18 cellular contexts compared by ENCODE assay signal in genomic region chr20:21523398-21523868, GRCh38. TPM values are rescaled to one million over a fixed set of nuclear protein-coding genes. Genes with fewer than 3 reads are reported as not detected.
DNase-seq lines count a peak whose midpoint lies in the region; ATAC-seq and TF ChIP-seq lines count a peak whose summit lies in the region.
"Had no signal": no experiment of that assay in that cellular context is flagged by ENCODE, and none has a peak within 500 bp of the region (broad histone marks: within the 10 kb centered on the region; RNA-seq: fewer than 3 reads in every experiment).

No MANE protein-coding gene starts in this region.

- no peaks in the 10 kb centered on the region for H3K4me1 Mint-ChIP-seq in activated T-helper 17 cell treated with anti-CD3 and anti-CD28 coated beads, Interleukin-2, amount 50 U/mL, for 72 hours
- peaks cover 11% of the 10 kb centered on the region for H3K4me1 Mint-ChIP-seq in CD8-positive, alpha-beta T cell (ENCODE audit: low read depth)

- no peaks in the 10 kb centered on the region; the same call in 1 of the 2 replicates for H3K4me1 ChIP-seq in ES-I3 (ENCODE audit: insufficient read depth, low read length)
- H3K4me1 ChIP-seq in CD8-positive, alpha-beta T cell (ENCODE audit: insufficient read depth, low read length): peaks cover 5% of the 10 kb centered on the region
- H3K4me1 ChIP-seq in SK-N-SH (ENCODE audit: control insufficient read depth in 1 of 2, insufficient read depth in 2 of 2, low read depth in 1 of 2, low read length in 1 of 2): no peaks in the 10 kb centered on the region

- H3K27ac Mint-ChIP-seq in activated T-helper 17 cell treated with anti-CD3 and anti-CD28 coated beads, Interleukin-2, amount 50 U/mL, for 72 hours: no peak overlapping the region
- no peak overlapping the region for H3K27ac Mint-ChIP-seq in CD8-positive, alpha-beta T cell

- peaks cover 3% of the 10 kb centered on the region; the same call in 1 of the 2 replicates for H3K9me3 ChIP-seq in ES-I3 (ENCODE audit: control insufficient read depth, insufficient read depth, low read length)
- H3K9me3 ChIP-seq in CD8-positive, alpha-beta T cell (ENCODE audit: low read length): no peaks in the 10 kb centered on the region
- H3K9me3 ChIP-seq in SK-N-SH: no peaks in the 10 kb centered on the region
- H3K9me3 ChIP-seq: neutrophil had no signal

- H3F3A ChIP-seq in SK-N-SH (replicated peaks; ENCODE audit: insufficient read depth): no peaks in the 10 kb centered on the region

- no peak for ATAC-seq in activated T-helper 17 cell treated with anti-CD3 and anti-CD28 coated beads, Interleukin-2, amount 50 U/mL, for 72 hours (replicated peaks)
- ATAC-seq in CD8-positive, alpha-beta T cell: no peak

- no peak overlapping the region for H3K4me2 ChIP-seq in SK-N-SH

- TF ChIP-seq RAD21 in SK-N-SH (IDR thresholded peaks at IDR 0.05; ENCODE audit: low read length): no peak

- H3K27me3 Mint-ChIP-seq in activated T-helper 17 cell treated with anti-CD3 and anti-CD28 coated beads, Interleukin-2, amount 50 U/mL, for 72 hours: peaks cover 75% of the 10 kb centered on the region
- peaks cover 58% of the 10 kb centered on the region for H3K27me3 Mint-ChIP-seq in CD8-positive, alpha-beta T cell (ENCODE audit: low read depth)

- H3K9me2 ChIP-seq in SK-N-SH: no peaks in the 10 kb centered on the region

- peaks cover 12% of the 10 kb centered on the region for H3K36me3 Mint-ChIP-seq in activated T-helper 17 cell treated with anti-CD3 and anti-CD28 coated beads, Interleukin-2, amount 50 U/mL, for 72 hours (ENCODE audit: low read depth)
- H3K36me3 Mint-ChIP-seq in CD8-positive, alpha-beta T cell: no peaks in the 10 kb centered on the region

- CTCF ChIA-PET in CD8-positive, alpha-beta T cell (lab: Charles Lee): interaction anchor here (1.4 to 2.6 kb wide), 3 partner anchors 18 to 49 kb away, joined by 3 to 9 read pairs (median 5); no protein-coding TSS in a partner anchor
- CTCF ChIA-PET in SK-N-SH (lab: Yijun Ruan, JAX): interaction anchor here (2.5 kb wide), 1 partner anchor 49 kb away, joined by 10 read pairs; no protein-coding TSS in a partner anchor

- no peaks in the 10 kb centered on the region for H3K9me3 Mint-ChIP-seq in activated T-helper 17 cell treated with anti-CD3 and anti-CD28 coated beads, Interleukin-2, amount 50 U/mL, for 72 hours
- H3K9me3 Mint-ChIP-seq in CD8-positive, alpha-beta T cell: no peaks in the 10 kb centered on the region

- H4K20me1 ChIP-seq in SK-N-SH (ENCODE audit: insufficient read depth): no peaks in the 10 kb centered on the region

- H3K36me3 ChIP-seq in ES-I3 (ENCODE audit: insufficient read depth, low read length) (no peaks in the 10 kb centered on the region), SK-N-SH (replicated peaks in 1 of 2; ENCODE audit: control insufficient read depth in 1 of 2, insufficient read depth in 2 of 2, low read length in 1 of 2) (no peaks in the 10 kb centered on the region)
- no peaks in the 10 kb centered on the region for H3K36me3 ChIP-seq in CD8-positive, alpha-beta T cell (ENCODE audit: insufficient read depth, low read length)
- H3K36me3 ChIP-seq: neutrophil had no signal

- H3K79me2 ChIP-seq in SK-N-SH (ENCODE audit: insufficient read depth): no peaks in the 10 kb centered on the region

- H3K4me3 Mint-ChIP-seq in activated T-helper 17 cell treated with anti-CD3 and anti-CD28 coated beads, Interleukin-2, amount 50 U/mL, for 72 hours: peak overlapping the region; percentile 39
- no peak overlapping the region for H3K4me3 Mint-ChIP-seq in CD8-positive, alpha-beta T cell

- no peak for TF ChIP-seq EP300 in SK-N-SH (IDR thresholded peaks at IDR 0.05; ENCODE audit: borderline replicate concordance in 1 of 2, low read depth in 1 of 2, low read length in 1 of 2)

- H2AFZ ChIP-seq in SK-N-SH (ENCODE audit: low read depth): no peak overlapping the region

- POLR2A ChIA-PET in CD8-positive, alpha-beta T cell (lab: Charles Lee): no interaction called here
- POLR2A ChIA-PET in SK-N-SH (lab: Yijun Ruan, JAX): no interaction called here

- H3K9ac ChIP-seq in ES-I3 (ENCODE audit: low read depth, low read length): peak overlapping the region; percentile 43; the same call in 1 of the 2 replicates
- no peak overlapping the region for H3K9ac ChIP-seq in SK-N-SH

- H3K27ac ChIP-seq in CD8-positive, alpha-beta T cell (ENCODE audit: low read depth, low read length): no peak overlapping the region
- H3K27ac ChIP-seq in SK-N-SH (ENCODE audit: low read depth in 2 of 2, low read length in 1 of 2): no peak overlapping the region
- H3K27ac ChIP-seq: 22Rv1, neutrophil had no signal

- 5% methylated on average over 14 of the region's 14 CpGs for WGBS in SK-N-SH (ENCODE audit: low lambda C conversion rate)

- H3K4me3 ChIP-seq in CD8-positive, alpha-beta T cell (ENCODE audit: low read depth, low read length): no peak overlapping the region
- H3K4me3 ChIP-seq in SK-N-SH (ENCODE audit: low read depth in 2 of 2, low read length in 1 of 2): no peak overlapping the region
- H3K4me3 ChIP-seq: lung had no signal

- DNase-seq in NCI-H1092 (lab: John Stamatoyannopoulos, UW) (peak; percentile 38), NCI-H1092 treated with DMSO at 0.1 percent for 48 hours (lab: John Stamatoyannopoulos, UW) (no peak), islet precursor cell (peak; percentile 14), HT-29 (ENCODE audit: low spot score) (no peak), SK-N-SH (no peak)
- DNase-seq in CD8-positive, alpha-beta T cell: no peak
- DNase-seq: activated CD4-positive, alpha-beta T cell treated with anti-CD3 and anti-CD28 coated beads for 48 hours; activated naive CD4-positive, alpha-beta T cell treated with anti-CD3 and anti-CD28 coated beads, Interleukin-2, amount 50 U/mL, for 16 hours; GF-D8 had no signal

- TF ChIP-seq CTCF in CD8-positive, alpha-beta T cell (IDR thresholded peaks at IDR 0.05): no peak
- TF ChIP-seq CTCF in SK-N-SH (IDR thresholded peaks at IDR 0.05): no peak

- H3K27me3 ChIP-seq in CD8-positive, alpha-beta T cell (ENCODE audit: insufficient read depth, low read length): peaks cover 20% of the 10 kb centered on the region
- peaks cover 68% of the 10 kb centered on the region for H3K27me3 ChIP-seq in SK-N-SH (ENCODE audit: insufficient read depth)

- intact Hi-C loops in CD8-positive, alpha-beta T cell (cut with DNase I, micrococcal nuclease): no loop called here

TF ChIP-seq in SK-N-SH, 30 proteins besides CTCF, POLR2A, EP300 and RAD21 (continues in another document):
- TF ChIP-seq YY1 (IDR thresholded peaks at IDR 0.05; ENCODE audit: low read depth): no peak
- TF ChIP-seq NRF1 (IDR thresholded peaks at IDR 0.05; ENCODE audit: low read depth, low read length): no peak
- TF ChIP-seq RFX5 (IDR thresholded peaks at IDR 0.05; ENCODE audit: low read length): no peak
- no peak for TF ChIP-seq FOXJ3 (CRISPR knock-in tag; IDR thresholded peaks at IDR 0.05)
- no peak for TF ChIP-seq TEAD4 (IDR thresholded peaks at IDR 0.05; ENCODE audit: borderline replicate concordance, insufficient read depth)
- no peak for TF ChIP-seq IRF3 (IDR thresholded peaks at IDR 0.05; ENCODE audit: low read depth, low read length)
- no peak for TF ChIP-seq NFIC (IDR thresholded peaks at IDR 0.05; ENCODE audit: borderline replicate concordance)
- no peak for TF ChIP-seq GATA2 (CRISPR knock-in tag; IDR thresholded peaks at IDR 0.05)
- no peak for TF ChIP-seq ELF1 (IDR thresholded peaks at IDR 0.05)
- no peak for TF ChIP-seq CHD2 (IDR thresholded peaks at IDR 0.05; ENCODE audit: low read length, partially characterized antibody)
- TF ChIP-seq EZH2phosphoT487 (IDR thresholded peaks at IDR 0.05; ENCODE audit: borderline replicate concordance, low read depth): no peak
- TF ChIP-seq MEF2A (IDR thresholded peaks at IDR 0.05; ENCODE audit: borderline replicate concordance, low read depth): no peak
- TF ChIP-seq POLR2AphosphoS5 (IDR thresholded peaks at IDR 0.05; ENCODE audit: low read depth, low read length): no peak
- TF ChIP-seq USF2 (IDR thresholded peaks at IDR 0.05; ENCODE audit: borderline replicate concordance, low read depth, low read length): no peak
- TF ChIP-seq SIN3A (IDR thresholded peaks at IDR 0.05; ENCODE audit: borderline replicate concordance, low read depth, low read length): no peak
- no peak for TF ChIP-seq RCOR1 (IDR thresholded peaks at IDR 0.05; ENCODE audit: low read length)

RNA-seq across cellular contexts. Expression of gene NKX2-2, which starts 9.6 kb away (rescaled TPM):
- total RNA-seq in activated T-helper 17 cell treated with anti-CD3 and anti-CD28 coated beads, Interleukin-2, amount 50 U/mL, for 72 hours: not detected
- total RNA-seq in CD8-positive, alpha-beta T cell: not detected
- 0.16 TPM in 1 of 2 replicates, not detected in the other for total RNA-seq in HT-29 (2014; rRNA removed; shearing (Covaris generic))
- polyA plus RNA-seq in SK-N-SH (2012; rRNA removed): not detected in 2 replicates
- not detected in 2 replicates for polyA plus RNA-seq in SK-N-SH (2012; cell fraction: cytosol; rRNA removed)
- polyA plus RNA-seq in SK-N-SH (2012; cell fraction: nucleus; rRNA removed): not detected in 2 replicates
- total RNA-seq: chondrocyte, LHCN-M2, lung, skeletal muscle tissue had no signal
- polyA plus RNA-seq: esophagus, lung had no signal

Comparison
In these comparisons a context has a peak if more than half of its experiments do, and no peak if none do; other contexts are left out.
1. DNase-seq: peak in NCI-H1092 (single experiment) and islet precursor cell (single experiment); none in NCI-H1092 treated with DMSO at 0.1 percent for 48 hours (single experiment), CD8-positive, alpha-beta T cell (0 of 7), HT-29 (single experiment) and SK-N-SH (single experiment).